Comparison of ENCODE assay signal across 14 cellular contexts in the genomic region with DNA sequence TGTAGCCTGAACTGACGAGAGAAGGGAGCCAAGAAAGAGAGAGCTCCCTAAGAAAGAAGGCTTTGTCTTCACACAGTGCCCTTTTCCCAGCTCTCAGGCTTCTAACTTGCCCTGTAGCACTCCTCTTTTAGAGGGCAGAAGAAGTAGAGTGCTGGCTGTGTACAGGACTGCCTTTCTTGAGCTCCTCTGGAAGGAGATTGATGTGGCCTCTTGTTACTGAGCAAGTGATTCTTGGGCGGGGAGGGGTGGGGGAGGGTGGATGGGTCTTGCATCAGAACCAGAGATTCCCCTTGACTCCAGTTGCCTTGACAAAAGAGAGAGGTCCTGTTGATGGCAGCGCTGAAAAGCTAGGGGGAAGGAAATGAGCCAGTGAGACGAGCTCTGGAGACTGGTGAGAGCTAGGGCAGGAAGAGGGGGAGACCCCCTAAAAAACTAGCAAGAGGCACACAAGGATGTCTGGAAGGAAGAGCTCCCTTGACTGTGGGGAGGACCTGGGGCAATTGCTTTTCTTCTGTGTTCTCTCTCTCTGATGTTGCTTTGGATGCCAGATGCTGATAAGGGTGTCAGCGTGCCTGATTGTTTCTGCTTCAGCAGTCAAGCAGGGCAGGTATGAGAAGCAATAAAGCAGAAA. TPM values are rescaled to one million over a fixed set of nuclear protein-coding genes. Genes with fewer than 3 reads are reported as not detected.
A peak's percentile ranks its signal among the peaks of the same experiment; 100 is the strongest.
DNase-seq lines count a peak whose midpoint lies in the region; ATAC-seq, FAIRE-seq and TF ChIP-seq lines count a peak whose summit lies in the region.
"Had no signal": no experiment of that assay in that cellular context is flagged by ENCODE, and none has a peak within 500 bp of the region (broad histone marks: within the 10 kb centered on the region; RNA-seq: fewer than 3 reads in every experiment).

No MANE protein-coding gene starts in this region.

- peak overlapping the region; percentile 81 for H3K27ac ChIP-seq in BLaER1
- H3K27ac ChIP-seq in HUES64 (ENCODE audit: low read depth, low read length) = peak overlapping the region; percentile 51; the same call in 1 of the 2 replicates
- no peak overlapping the region for H3K27ac ChIP-seq in K562 (ENCODE audit: extremely low read depth, low read depth, low read length)
- no peak overlapping the region for H3K27ac ChIP-seq in colonic mucosa
- H3K27ac ChIP-seq: adrenal gland, esophagus squamous epithelium had no signal

- peak overlapping the region; percentile 85 for H3K4me2 ChIP-seq in BLaER1
- H3K4me2 ChIP-seq in K562 (ENCODE audit: insufficient read depth, low read length) = no peak overlapping the region

- H3K9me3 Mint-ChIP-seq in stimulated activated memory B cell treated with anti-CD40 and anti-IgM and Interleukin-4, amounts not matched to agents 10 μg/mL and 1 μg/mL and 100 μg/mL, for 72 hours = no peaks in the 10 kb centered on the region

- CTCF ChIA-PET in K562 (lab: Yijun Ruan, JAX; ENCODE audit: low intra/inter-chr PET ratio) = no interaction called here

- no peak for FAIRE-seq in K562 (lab: Jason Lieb, UNC)

- peaks cover 6% of the 10 kb centered on the region for H3K9me1 ChIP-seq in K562 (ENCODE audit: control insufficient read depth, insufficient read depth, low read length)

- H3K4me1 ChIP-seq in BLaER1 (peaks cover 73% of the 10 kb centered on the region), HUES64 (ENCODE audit: insufficient read depth, low read length) (peaks cover 19% of the 10 kb centered on the region), K562 (replicated peaks in 1 of 2; ENCODE audit: control insufficient read depth in 2 of 2, insufficient read depth in 2 of 2, low read length in 2 of 2) (peaks cover 0 to 10% of the 10 kb centered on the region in 2 experiments; a peak in 2 of 5 replicates), HAP-1 (no peaks in the 10 kb centered on the region; the same call in 1 of the 2 replicates), colonic mucosa (no peaks in the 10 kb centered on the region)
- H3K4me1 ChIP-seq: adrenal gland had no signal

- H3K27ac Mint-ChIP-seq in stimulated activated memory B cell treated with anti-CD40 and anti-IgM and Interleukin-4, amounts not matched to agents 10 μg/mL and 1 μg/mL and 100 μg/mL, for 72 hours = no peak overlapping the region

- H3K4me1 Mint-ChIP-seq in stimulated activated memory B cell treated with anti-CD40 and anti-IgM and Interleukin-4, amounts not matched to agents 10 μg/mL and 1 μg/mL and 100 μg/mL, for 72 hours = peaks cover 11% of the 10 kb centered on the region

- H4K20me1 ChIP-seq in BLaER1 (no peaks in the 10 kb centered on the region), K562 (replicated peaks; ENCODE audit: control insufficient read depth, insufficient read depth, low read length) (peaks cover 6% of the 10 kb centered on the region; the same call in 1 of the 2 replicates)

- TF ChIP-seq EP300 in K562 (IDR thresholded peaks at IDR 0.05; ENCODE audit: low read length) = no peak

- H3K4me3 ChIP-seq in BLaER1 (0 out of 2 replicates have a peak overlapping the region, but pooled peaks have one; percentile 37), HUES64 (ENCODE audit: low read length) (no peak overlapping the region), K562 (no peak overlapping the region), HAP-1 (no peak overlapping the region), colonic mucosa (no peak overlapping the region)
- H3K4me3 ChIP-seq: adrenal gland, esophagus squamous epithelium, skin epidermis had no signal

- H3K27me3 ChIP-seq in BLaER1 (no peaks in the 10 kb centered on the region), HUES64 (ENCODE audit: insufficient read depth, low read length) (no peaks in the 10 kb centered on the region), K562 (ENCODE audit: control insufficient read depth in 2 of 2, insufficient read depth in 2 of 2, low read length in 2 of 2) (peaks cover 29 to 33% of the 10 kb centered on the region in 2 experiments; a peak in 4 of 5 replicates), HAP-1 (ENCODE audit: low read depth) (no peaks in the 10 kb centered on the region), colonic mucosa (no peaks in the 10 kb centered on the region)
- H3K27me3 ChIP-seq: adrenal gland had no signal

- H3K27me3 Mint-ChIP-seq in stimulated activated memory B cell treated with anti-CD40 and anti-IgM and Interleukin-4, amounts not matched to agents 10 μg/mL and 1 μg/mL and 100 μg/mL, for 72 hours = peaks cover 25% of the 10 kb centered on the region

- no peak for TF ChIP-seq POLR2A in K562 (conservative IDR thresholded peaks at IDR 0.05)

- ATAC-seq in K562 (peak; percentile 68), HG02884 (IDR thresholded peaks at IDR 0.05; ENCODE audit: unreplicated experiment) (no peak)
- no peak for ATAC-seq in stimulated activated memory B cell treated with anti-CD40 and anti-IgM and Interleukin-4, amounts not matched to agents 10 μg/mL and 1 μg/mL and 100 μg/mL, for 72 hours

- BruUV-seq in K562 (replicated peaks; lab: Mats Ljungman, UMichigan) = no TSS peak

- peaks cover 15% of the 10 kb centered on the region for H3K36me3 Mint-ChIP-seq in stimulated activated memory B cell treated with anti-CD40 and anti-IgM and Interleukin-4, amounts not matched to agents 10 μg/mL and 1 μg/mL and 100 μg/mL, for 72 hours

- peak in 1 of 4 experiments; percentile 22 for DNase-seq in K562 (ENCODE audit: extremely low read depth in 1 of 4, low spot score in 3 of 4)
- peak; percentile 77 for DNase-seq in medulla oblongata (ENCODE audit: extremely low spot score)
- DNase-seq in HAP-1 (ENCODE audit: low spot score in 2 of 2) = no peak
- no peak for DNase-seq in colonic mucosa
- DNase-seq: activated CD4-positive, CD25-positive, alpha-beta regulatory T cell treated with anti-CD3 and anti-CD28 coated beads, Interleukin-2, amount 50 U/mL, for 72 hours; adrenal gland; esophagus squamous epithelium; MV-4-11 had no signal

- H3K9ac ChIP-seq in BLaER1 (peak overlapping the region; percentile 72), HUES64 (ENCODE audit: low read depth, low read length) (peak overlapping the region; percentile 56), K562 (ENCODE audit: insufficient read depth in 1 of 2, low read depth in 2 of 2, low read length in 2 of 2) (no peak overlapping the region), colonic mucosa (ENCODE audit: low read depth in 2 of 2, low read length in 2 of 2) (no peak overlapping the region)

- no peak overlapping the region for H3K4me3 Mint-ChIP-seq in stimulated activated memory B cell treated with anti-CD40 and anti-IgM and Interleukin-4, amounts not matched to agents 10 μg/mL and 1 μg/mL and 100 μg/mL, for 72 hours

- intact Hi-C loops in K562 (cut with micrococcal nuclease) (no loop called here), colonic mucosa (cut with DNase I) (no loop called here)

- H3K79me2 ChIP-seq in K562 (ENCODE audit: control insufficient read depth, insufficient read depth, low read length) = no peaks in the 10 kb centered on the region

- H3K9me3 ChIP-seq in BLaER1 = no peaks in the 10 kb centered on the region
- H3K9me3 ChIP-seq in HUES64 (ENCODE audit: insufficient read depth, low read depth, low read length) = no peaks in the 10 kb centered on the region
- no peaks in the 10 kb centered on the region for H3K9me3 ChIP-seq in K562 (replicated peaks; ENCODE audit: control insufficient read depth, insufficient read depth, low read depth, low read length)
- H3K9me3 ChIP-seq in HAP-1 = no peaks in the 10 kb centered on the region
- no peaks in the 10 kb centered on the region for H3K9me3 ChIP-seq in colonic mucosa
- H3K9me3 ChIP-seq: adrenal gland, esophagus squamous epithelium had no signal

- peaks cover 34% of the 10 kb centered on the region for H3K36me3 ChIP-seq in BLaER1
- H3K36me3 ChIP-seq in HUES64 (ENCODE audit: insufficient read depth, low read length) = peaks cover 27% of the 10 kb centered on the region
- peaks cover 35% of the 10 kb centered on the region; the same call in 2 of the 3 replicates for H3K36me3 ChIP-seq in K562 (ENCODE audit: control insufficient read depth, insufficient read depth, low read length)
- peaks cover 24% of the 10 kb centered on the region for H3K36me3 ChIP-seq in HAP-1 (replicated peaks)
- no peaks in the 10 kb centered on the region for H3K36me3 ChIP-seq in colonic mucosa

- WGBS in HUES64 = 60% methylated on average over 5 of the region's 5 CpGs
- 20% methylated on average over 3 of the region's 5 CpGs for WGBS in K562 (ENCODE audit: insufficient coverage, low coverage, missing lambda C conversion rate)

- in situ Hi-C loops in K562 (cut with MboI) = no loop called here
- in situ Hi-C loops in HAP-1 (cut with MboI; ENCODE audit: low sequenced_read_pairs) = no loop called here

- TF ChIP-seq RAD21 in K562 (CRISPR knock-in tag; conservative IDR thresholded peaks at IDR 0.05 in 1 of 2, IDR thresholded peaks at IDR 0.05 in 1 of 2) = no peak

- no peak for TF ChIP-seq CTCF in K562 (IDR thresholded peaks at IDR 0.05 in 2 of 3, conservative IDR thresholded peaks at IDR 0.05 in 1 of 3; ENCODE audit: insufficient read depth in 2 of 3, low read depth in 1 of 3, low read length in 3 of 3)
- no peak for TF ChIP-seq CTCF in colonic mucosa (IDR thresholded peaks at IDR 0.05)

- H2AFZ ChIP-seq in K562 (ENCODE audit: low read depth, low read length) = no peak overlapping the region

- POLR2A ChIA-PET in K562 (lab: Yijun Ruan, JAX) = no interaction called here

RNA-seq across cellular contexts. Expression of gene GPR179, which starts 18.4 kb away (rescaled TPM):
- not detected for polyA plus RNA-seq in HUES64 (2013, experiment 1 of 2)
- polyA plus RNA-seq in HUES64 (2013, experiment 2 of 2) = not detected
- 0.05 TPM in 1 of 2 replicates, not detected in the other for total RNA-seq in K562 (2011; cell fraction: chromatin; rRNA removed; ENCODE audit: low replicate concordance)
- 0.53 TPM in 1 of 2 replicates, not detected in the other for total RNA-seq in K562 (2011; cell fraction: nucleolus; rRNA removed)
- 0.07 TPM in 1 of 2 replicates, not detected in the other for total RNA-seq in K562 (2011; cell fraction: nucleoplasm; rRNA removed)
- total RNA-seq in K562 (2014; rRNA removed) (not detected in 2 replicates), K562 (2014; rRNA removed; fragmentation: Illumina TruSeq; extraction: Trizol) (not detected in 2 replicates), K562 (2015; rRNA removed; fragmentation: Illumina TruSeq; extraction: Trizol) (not detected in 2 replicates), K562 (2021) (not detected in 2 replicates), colonic mucosa (under 1 TPM; 0.03 to 0.12 TPM)
- polyA plus RNA-seq in K562 (2011; rRNA removed) (not detected in 2 replicates), K562 (2014; fragmentation: Illumina TruSeq; extraction: Trizol) (not detected in 2 replicates), K562 (2014; fragmentation: Nextera tagmentation; extraction: Ambion mirVana) (not detected), K562 (2014; rRNA removed) (not detected in 2 replicates)
- not detected in 2 replicates for polyA plus RNA-seq in K562 (2011; cell fraction: cytosol; rRNA removed)
- not detected in 2 replicates for polyA plus RNA-seq in K562 (2011; cell fraction: nucleus; rRNA removed)
- polyA plus RNA-seq in K562 (2012) = 0.01 and 0.04 TPM in 2 replicates
- not detected in 2 replicates for polyA minus RNA-seq in K562 (2011; rRNA and poly(A)+ RNA removed)
- not detected in 2 replicates for polyA minus RNA-seq in K562 (2011; cell fraction: cytosol; rRNA and poly(A)+ RNA removed)
- polyA minus RNA-seq in K562 (2011; cell fraction: nucleus; rRNA and poly(A)+ RNA removed) = not detected in 2 replicates
- total RNA-seq: lung microvascular endothelial cell had no signal

RNA-seq across cellular contexts. Expression of gene SOCS7, which starts 26.3 kb away (rescaled TPM):
- polyA plus RNA-seq in HUES64 (2013, experiment 1 of 2) = 11.6 TPM
- polyA plus RNA-seq in HUES64 (2013, experiment 2 of 2) = 13.5 TPM
- 23.4 and 30.0 TPM in 2 replicates for total RNA-seq in K562 (2011; cell fraction: chromatin; rRNA removed; ENCODE audit: low replicate concordance)
- 14.3 and 15.9 TPM in 2 replicates for total RNA-seq in K562 (2011; cell fraction: nucleolus; rRNA removed)
- 17.7 and 18.2 TPM in 2 replicates for total RNA-seq in K562 (2011; cell fraction: nucleoplasm; rRNA removed)
- total RNA-seq in K562 (2014; rRNA removed) = 4.2 and 6.0 TPM in 2 replicates
- 9.9 and 10.5 TPM in 2 replicates for total RNA-seq in K562 (2014; rRNA removed; fragmentation: Illumina TruSeq; extraction: Trizol)
- total RNA-seq in K562 (2015; rRNA removed; fragmentation: Illumina TruSeq; extraction: Trizol) = 9.5 and 10.3 TPM in 2 replicates
- 11.6 and 14.5 TPM in 2 replicates for total RNA-seq in K562 (2021)
- polyA plus RNA-seq in K562 (2011; rRNA removed) = 5.4 and 8.2 TPM in 2 replicates
- 5.8 and 10.3 TPM in 2 replicates for polyA plus RNA-seq in K562 (2011; cell fraction: cytosol; rRNA removed)
- 5.4 and 12.7 TPM in 2 replicates for polyA plus RNA-seq in K562 (2011; cell fraction: nucleus; rRNA removed)
- polyA plus RNA-seq in K562 (2012) = 12.3 and 14.8 TPM in 2 replicates
- 7.9 and 10.2 TPM in 2 replicates for polyA plus RNA-seq in K562 (2014; fragmentation: Illumina TruSeq; extraction: Trizol)
- polyA plus RNA-seq in K562 (2014; fragmentation: Nextera tagmentation; extraction: Ambion mirVana) = 1 to 10 TPM in 1 of 2 experiments, under 1 TPM in 1; 0.94 to 1.3 TPM
- 5.4 TPM in 2 replicates for polyA plus RNA-seq in K562 (2014; rRNA removed)
- 12.9 and 15.3 TPM in 2 replicates for polyA minus RNA-seq in K562 (2011; rRNA and poly(A)+ RNA removed)
- polyA minus RNA-seq in K562 (2011; cell fraction: cytosol; rRNA and poly(A)+ RNA removed) = 3.1 and 8.2 TPM in 2 replicates
- 8.3 and 8.4 TPM in 2 replicates for polyA minus RNA-seq in K562 (2011; cell fraction: nucleus; rRNA and poly(A)+ RNA removed)
- total RNA-seq in colonic mucosa = 10 to 100 TPM; 11.4 to 15.3 TPM

RNA-seq across cellular contexts. Expression of gene MRPL45, which starts 28.4 kb away (rescaled TPM):
- 53.9 TPM for polyA plus RNA-seq in HUES64 (2013, experiment 1 of 2)
- polyA plus RNA-seq in HUES64 (2013, experiment 2 of 2) = 53.2 TPM
- total RNA-seq in K562 (2011; cell fraction: chromatin; rRNA removed; ENCODE audit: low replicate concordance) = 16.8 and 20.5 TPM in 2 replicates
- 16.2 and 17.8 TPM in 2 replicates for total RNA-seq in K562 (2011; cell fraction: nucleolus; rRNA removed)
- total RNA-seq in K562 (2011; cell fraction: nucleoplasm; rRNA removed) = 19.4 and 25.2 TPM in 2 replicates
- total RNA-seq in K562 (2014; rRNA removed) (64.5 and 66.1 TPM in 2 replicates), K562 (2014; rRNA removed; fragmentation: Illumina TruSeq; extraction: Trizol) (55.2 and 61.1 TPM in 2 replicates), K562 (2015; rRNA removed; fragmentation: Illumina TruSeq; extraction: Trizol) (45.5 and 48.4 TPM in 2 replicates), K562 (2021) (62.8 and 64.4 TPM in 2 replicates), colonic mucosa (10 to 100 TPM; 34.1 to 42.4 TPM)
- polyA plus RNA-seq in K562 (2011; rRNA removed) (83.6 and 120 TPM in 2 replicates), K562 (2014; fragmentation: Illumina TruSeq; extraction: Trizol) (99.3 and 107 TPM in 2 replicates), K562 (2014; fragmentation: Nextera tagmentation; extraction: Ambion mirVana) (100 to 1,000 TPM; 209 to 228 TPM), K562 (2014; rRNA removed) (76.8 and 78.1 TPM in 2 replicates)
- polyA plus RNA-seq in K562 (2011; cell fraction: cytosol; rRNA removed) = 61.6 and 70.5 TPM in 2 replicates
- polyA plus RNA-seq in K562 (2011; cell fraction: nucleus; rRNA removed) = 24.5 and 28.4 TPM in 2 replicates
- 54.3 and 82.3 TPM in 2 replicates for polyA plus RNA-seq in K562 (2012)
- polyA minus RNA-seq in K562 (2011; rRNA and poly(A)+ RNA removed) = 83.4 and 106 TPM in 2 replicates
- 23.3 and 35.5 TPM in 2 replicates for polyA minus RNA-seq in K562 (2011; cell fraction: cytosol; rRNA and poly(A)+ RNA removed)
- polyA minus RNA-seq in K562 (2011; cell fraction: nucleus; rRNA and poly(A)+ RNA removed) = 4.7 and 8.6 TPM in 2 replicates

Comparison
In these comparisons a context has a peak if more than half of its experiments do, and no peak if none do; other contexts are left out.
1. H3K27ac ChIP-seq: peak in BLaER1 (single experiment) and HUES64 (single experiment); none in K562 (single experiment) and colonic mucosa (single experiment).
2. H3K9ac ChIP-seq: peak in BLaER1 (single experiment) and HUES64 (single experiment); none in K562 (0 of 2) and colonic mucosa (0 of 2).